ENCODE assay signal across 15 cellular contexts in the genomic region with DNA sequence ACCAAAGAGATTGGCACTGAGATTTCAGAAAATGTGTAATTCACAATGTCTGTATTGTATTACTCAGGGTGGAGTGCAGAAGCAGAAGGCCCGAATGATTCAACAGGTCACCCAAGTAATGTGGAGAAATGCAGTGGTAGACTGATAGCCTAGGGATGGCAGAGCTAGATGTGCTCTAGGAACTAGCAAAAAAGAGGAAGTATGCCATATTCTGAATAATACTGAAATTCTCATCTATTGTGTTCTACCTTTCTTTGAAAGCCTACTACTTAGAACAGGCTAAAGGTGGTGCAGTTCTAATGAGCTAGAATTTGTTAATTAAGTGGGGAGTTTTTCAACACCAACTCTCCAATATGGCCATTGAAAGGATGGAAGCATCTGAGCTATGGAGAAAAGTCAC.
A peak's percentile ranks its signal among the peaks of the same experiment; 100 is the strongest.
DNase-seq lines count a peak whose midpoint lies in the region; ATAC-seq and TF ChIP-seq lines count a peak whose summit lies in the region.
"Had no signal": no experiment of that assay in that cellular context is flagged by ENCODE, and none has a peak within 500 bp of the region (broad histone marks: within the 10 kb centered on the region; RNA-seq: fewer than 3 reads in every experiment).

No MANE protein-coding gene starts in this region.

- no peaks in the 10 kb centered on the region for H3K9me3 ChIP-seq in WERI-Rb-1 (ENCODE audit: severe bottlenecking)
- H3K9me3 ChIP-seq: esophagus muscularis mucosa had no signal

- H3K27me3 ChIP-seq in dorsolateral prefrontal cortex: no peaks in the 10 kb centered on the region
- H3K27me3 ChIP-seq in WERI-Rb-1 (ENCODE audit: insufficient read depth, low read depth, severe bottlenecking): no peaks in the 10 kb centered on the region
- H3K27me3 ChIP-seq: esophagus muscularis mucosa, hepatocyte had no signal

- no peak overlapping the region for H3K4me3 Mint-ChIP-seq in activated naive CD4-positive, alpha-beta T cell treated with anti-CD3 and anti-CD28 coated beads, Interleukin-2, amount 10 ng/mL, durations not matched to agents 7 days and 5 days
- no peak overlapping the region for H3K4me3 Mint-ChIP-seq in Calu3 (ENCODE audit: low read depth, unreplicated experiment)
- H3K4me3 Mint-ChIP-seq: activated T-helper 1 cell treated with anti-CD3 and anti-CD28 coated beads, Interleukin-12 subunit alpha, Interleukin-12 subunit beta, Interleukin-2, Interleukin-4 antibody, amounts not matched to agents 30 ng/mL and 10 ng/mL and 1 ng/mL, durations not matched to agents 14 hours and 24 hours and 36 hours had no signal

- H3K27ac Mint-ChIP-seq in activated naive CD4-positive, alpha-beta T cell treated with anti-CD3 and anti-CD28 coated beads, Interleukin-2, amount 10 ng/mL, durations not matched to agents 7 days and 5 days: peak overlapping the region; percentile 46
- H3K27ac Mint-ChIP-seq in Calu3 (ENCODE audit: unreplicated experiment): no peak overlapping the region
- H3K27ac Mint-ChIP-seq: activated T-helper 1 cell treated with anti-CD3 and anti-CD28 coated beads, Interleukin-12 subunit alpha, Interleukin-12 subunit beta, Interleukin-2, Interleukin-4 antibody, amounts not matched to agents 30 ng/mL and 10 ng/mL and 1 ng/mL, durations not matched to agents 14 hours and 24 hours and 36 hours had no signal

- H3K4me3 ChIP-seq in dorsolateral prefrontal cortex: no peak overlapping the region
- H3K4me3 ChIP-seq in WERI-Rb-1 (ENCODE audit: low read depth, low read length): no peak overlapping the region
- H3K4me3 ChIP-seq: esophagus muscularis mucosa, hepatocyte had no signal

- ATAC-seq in HG02623 (IDR thresholded peaks at IDR 0.05; ENCODE audit: unreplicated experiment) (peak; percentile 92), HG03558 (IDR thresholded peaks at IDR 0.05; ENCODE audit: extremely low read depth, unreplicated experiment) (peak; percentile 71)

- peaks cover 5% of the 10 kb centered on the region for H3K9me3 Mint-ChIP-seq in activated naive CD4-positive, alpha-beta T cell treated with anti-CD3 and anti-CD28 coated beads, Interleukin-2, amount 10 ng/mL, durations not matched to agents 7 days and 5 days
- H3K9me3 Mint-ChIP-seq in Calu3 (ENCODE audit: low read depth, unreplicated experiment): peaks cover 2% of the 10 kb centered on the region

- no peaks in the 10 kb centered on the region for H3K4me1 Mint-ChIP-seq in activated naive CD4-positive, alpha-beta T cell treated with anti-CD3 and anti-CD28 coated beads, Interleukin-2, amount 10 ng/mL, durations not matched to agents 7 days and 5 days
- no peaks in the 10 kb centered on the region for H3K4me1 Mint-ChIP-seq in Calu3 (ENCODE audit: low read depth, unreplicated experiment)

- BruUV-seq in Calu3 (replicated peaks; lab: Mats Ljungman, UMichigan): no TSS peak

- DNase-seq in activated naive CD4-positive, alpha-beta T cell treated with anti-CD3 and anti-CD28 coated beads, Interleukin-2, amount 10 ng/mL, durations not matched to agents 7 days and 5 days: no peak
- DNase-seq in activated naive CD4-positive, alpha-beta T cell treated with Interleukin-2 at 50 U/mL for 16 hours: no peak
- DNase-seq in NCI-H69 (lab: John Stamatoyannopoulos, UW) (no peak), dorsolateral prefrontal cortex (no peak), WERI-Rb-1 (no peak), Calu3 (no peak)
- DNase-seq: amniotic stem cell, IMR-90, NCI-H524 treated with DMSO at 0.1 percent for 48 hours, small intestine had no signal

- H3K27me3 Mint-ChIP-seq in activated naive CD4-positive, alpha-beta T cell treated with anti-CD3 and anti-CD28 coated beads, Interleukin-2, amount 10 ng/mL, durations not matched to agents 7 days and 5 days: no peaks in the 10 kb centered on the region
- no peaks in the 10 kb centered on the region for H3K27me3 Mint-ChIP-seq in Calu3 (ENCODE audit: unreplicated experiment)

- TF ChIP-seq CTCF in dorsolateral prefrontal cortex (IDR thresholded peaks at IDR 0.05 in 54 of 56, conservative IDR thresholded peaks at IDR 0.05 in 2 of 56; ENCODE audit: low read depth in 1 of 56, partially characterized antibody in 56 of 56): no peak
- no peak for TF ChIP-seq CTCF in WERI-Rb-1 (IDR thresholded peaks at IDR 0.05; ENCODE audit: low read depth, low read length)
- no peak for TF ChIP-seq CTCF in Calu3 (IDR thresholded peaks at IDR 0.05; ENCODE audit: unreplicated experiment)

- H3K27ac ChIP-seq in dorsolateral prefrontal cortex: no peak overlapping the region
- no peak overlapping the region for H3K27ac ChIP-seq in WERI-Rb-1
- H3K27ac ChIP-seq: esophagus muscularis mucosa, hepatocyte had no signal

- H3K36me3 ChIP-seq in WERI-Rb-1: no peaks in the 10 kb centered on the region
- H3K36me3 ChIP-seq: esophagus muscularis mucosa had no signal

- CTCF ChIA-PET in activated naive CD4-positive, alpha-beta T cell treated with anti-CD3 and anti-CD28 coated beads, Interleukin-2, amount 10 ng/mL, durations not matched to agents 7 days and 5 days (lab: Charles Lee): no interaction called here
- CTCF ChIA-PET in Calu3 (lab: Charles Lee): no interaction called here

- H3K36me3 Mint-ChIP-seq in activated naive CD4-positive, alpha-beta T cell treated with anti-CD3 and anti-CD28 coated beads, Interleukin-2, amount 10 ng/mL, durations not matched to agents 7 days and 5 days: no peaks in the 10 kb centered on the region
- H3K36me3 Mint-ChIP-seq in Calu3 (ENCODE audit: insufficient read depth, unreplicated experiment): no peaks in the 10 kb centered on the region

- intact Hi-C loops in dorsolateral prefrontal cortex (cut with DNase I) (no loop called here), Calu3 (cut with micrococcal nuclease; ENCODE audit: unreplicated experiment) (no loop called here)
